ENCODE assay signal across 22 cellular contexts in genomic region chr3:141442914-141443313, GRCh38. TPM values are rescaled to one million over a fixed set of nuclear protein-coding genes. Genes with fewer than 3 reads are reported as not detected.
DNase-seq lines count a peak whose midpoint lies in the region; ATAC-seq and TF ChIP-seq lines count a peak whose summit lies in the region.
"Had no signal": no experiment of that assay in that cellular context is flagged by ENCODE, and none has a peak within 500 bp of the region (broad histone marks: within the 10 kb centered on the region; RNA-seq: fewer than 3 reads in every experiment).

No MANE protein-coding gene starts in this region.

- H3K27ac Mint-ChIP-seq in endodermal cell: no peak overlapping the region
- H3K27ac Mint-ChIP-seq: activated CD4-positive, alpha-beta T cell treated with anti-CD3 and anti-CD28 coated beads, Interleukin-2, amount 10 ng/mL, durations not matched to agents 24 days and 14 days; activated naive CD8-positive, alpha-beta T cell; activated T-cell treated with anti-CD3 and anti-CD28 coated beads, Interleukin-2, amount 50 U/mL, for 24 hours had no signal

- H3K27ac ChIP-seq in left lung: peak overlapping the region; percentile 51 to 76
- H3K27ac ChIP-seq in psoas muscle: peak overlapping the region; percentile 64
- H3K27ac ChIP-seq in endodermal cell (ENCODE audit: low read depth, low read length): no peak overlapping the region
- H3K27ac ChIP-seq: neural progenitor cell, PC-9 had no signal

- 86 to 92% (median 88%) methylated on average over 15 of the region's 15 CpGs for WGBS in psoas muscle, 3 donors
- 93 to 95% methylated on average over 11 to 15 of the region's 15 CpGs for WGBS in endodermal cell (ENCODE audit: insufficient coverage in 1 of 2, insufficient read length in 1 of 2), 2 experiments

- H3K9ac ChIP-seq in endodermal cell (ENCODE audit: extremely low read depth, low read length, poor library complexity, severe bottlenecking): no peak overlapping the region
- H3K9ac ChIP-seq: neural progenitor cell had no signal

- H3K36me3 ChIP-seq in left lung (peaks cover 0 to 47% of the 10 kb centered on the region in 2 donors), psoas muscle (ENCODE audit: insufficient read depth in 1 of 2, low read depth in 1 of 2) (peaks cover 3 to 67% of the 10 kb centered on the region in 2 donors), endodermal cell (ENCODE audit: control insufficient read depth, insufficient read depth, low read length) (peaks cover 34% of the 10 kb centered on the region)
- H3K36me3 ChIP-seq: neural progenitor cell had no signal

- H3K4me1 ChIP-seq in left lung: peaks cover 10 to 32% of the 10 kb centered on the region in 2 donors
- H3K4me1 ChIP-seq in psoas muscle: peaks cover 24% of the 10 kb centered on the region
- H3K4me1 ChIP-seq in endodermal cell (ENCODE audit: control insufficient read depth, insufficient read depth, low read length): no peaks in the 10 kb centered on the region
- H3K4me1 ChIP-seq: neural progenitor cell had no signal

- no peaks in the 10 kb centered on the region for H3K27me3 Mint-ChIP-seq in endodermal cell (ENCODE audit: insufficient read depth)
- H3K27me3 Mint-ChIP-seq: activated CD4-positive, alpha-beta T cell treated with anti-CD3 and anti-CD28 coated beads, Interleukin-2, amount 10 ng/mL, durations not matched to agents 24 days and 14 days; activated naive CD8-positive, alpha-beta T cell; activated T-cell treated with anti-CD3 and anti-CD28 coated beads, Interleukin-2, amount 50 U/mL, for 24 hours; CD4-positive, CD25-positive, alpha-beta regulatory T cell had no signal

- no peak overlapping the region for H3K4me3 Mint-ChIP-seq in endodermal cell
- H3K4me3 Mint-ChIP-seq: activated CD4-positive, alpha-beta T cell treated with anti-CD3 and anti-CD28 coated beads, Interleukin-2, amount 10 ng/mL, durations not matched to agents 24 days and 14 days; activated naive CD8-positive, alpha-beta T cell; activated T-cell treated with anti-CD3 and anti-CD28 coated beads, Interleukin-2, amount 50 U/mL, for 24 hours; CD4-positive, CD25-positive, alpha-beta regulatory T cell; neural progenitor cell had no signal

- H3K4me1 Mint-ChIP-seq in endodermal cell: peaks cover 5% of the 10 kb centered on the region

- H3K9me3 ChIP-seq in left lung (no peaks in the 10 kb centered on the region), psoas muscle (no peaks in the 10 kb centered on the region), endodermal cell (ENCODE audit: control insufficient read depth, low read length) (no peaks in the 10 kb centered on the region)

- peak; percentile 11 for ATAC-seq in Right ventricle myocardium superior (ENCODE audit: poor library complexity)
- no peak for ATAC-seq in left lung
- no peak for ATAC-seq in psoas muscle
- ATAC-seq in HG02623 (IDR thresholded peaks at IDR 0.05; ENCODE audit: unreplicated experiment): no peak
- ATAC-seq: SK-N-SH treated with all-trans-retinoic acid at 6 μM for 48 hours had no signal

- H3K9me3 Mint-ChIP-seq in endodermal cell: no peaks in the 10 kb centered on the region
- H3K9me3 Mint-ChIP-seq: activated CD4-positive, alpha-beta T cell treated with anti-CD3 and anti-CD28 coated beads, Interleukin-2, amount 10 ng/mL, durations not matched to agents 24 days and 14 days; activated T-cell treated with anti-CD3 and anti-CD28 coated beads, Interleukin-2, amount 50 U/mL, for 24 hours; CD4-positive, CD25-positive, alpha-beta regulatory T cell; neural progenitor cell had no signal

- intact Hi-C loops in Right ventricle myocardium superior (cut with DNase I): no loop called here
- intact Hi-C loops in cardiac septum (cut with DNase I): loop anchor here (1.0 to 10.0 kb wide), 3 partner anchors 32 to 208 kb away; partner anchors contain the start of genes PXYLP1 and ZBTB38
- intact Hi-C loops in left lung (cut with DNase I): no loop called here
- intact Hi-C loops in psoas muscle (cut with DNase I): loop anchor here (5.0 kb wide), 1 partner anchor 41 kb away; no protein-coding TSS in a partner anchor

- H3K4me3 ChIP-seq in left lung (no peak overlapping the region), psoas muscle (no peak overlapping the region), endodermal cell (ENCODE audit: low read length) (no peak overlapping the region)
- H3K4me3 ChIP-seq: cardiac muscle cell, neural progenitor cell, PC-9 had no signal

- no peak for DNase-seq in Right ventricle myocardium superior
- no peak for DNase-seq in cardiac septum (ENCODE audit: low spot score)
- no peak for DNase-seq in left lung
- no peak for DNase-seq in psoas muscle
- DNase-seq in endodermal cell: no peak
- DNase-seq in SKM-1 (lab: John Stamatoyannopoulos, UW; ENCODE audit: unreplicated experiment): no peak
- no peak for DNase-seq in stimulated activated CD4-positive, alpha-beta T cell treated with anti-CD3 and anti-CD28 coated beads, Interleukin-4, amount 100 ng/mL, for 1 hour
- DNase-seq: activated CD4-positive, alpha-beta T cell treated with anti-CD3 and anti-CD28 coated beads, Interleukin-2, amount 10 ng/mL, durations not matched to agents 24 days and 14 days; activated T-cell treated with anti-CD3 and anti-CD28 coated beads, Interleukin-2, amount 50 U/mL, for 24 hours; CD4-positive, CD25-positive, alpha-beta regulatory T cell; foreskin melanocyte; mammary epithelial cell; NCI-H2081 treated with DMSO at 0.1 percent for 48 hours; NCI-H526 treated with DMSO at 0.1 percent for 48 hours; PC-9; stimulated activated CD4-positive, alpha-beta T cell treated with anti-CD3 and anti-CD28 coated beads, Interleukin-4, amount 100 ng/mL, for 24 hours; stimulated activated CD8-positive, alpha-beta memory T cell treated with anti-CD3 and anti-CD28 coated beads, Interleukin-4, amount 100 ng/mL, for 48 hours had no signal

- TF ChIP-seq CTCF in left lung (IDR thresholded peaks at IDR 0.05) (no peak), psoas muscle (IDR thresholded peaks at IDR 0.05) (no peak), endodermal cell (conservative IDR thresholded peaks at IDR 0.05) (no peak)

- H3K27me3 ChIP-seq in left lung (no peaks in the 10 kb centered on the region), psoas muscle (ENCODE audit: insufficient read depth in 3 of 3, low read length in 2 of 3) (no peaks in the 10 kb centered on the region), endodermal cell (ENCODE audit: control insufficient read depth, insufficient read depth, low read length, poor library complexity, severe bottlenecking) (no peaks in the 10 kb centered on the region)
- H3K27me3 ChIP-seq: cardiac muscle cell, neural progenitor cell had no signal

- H3K36me3 Mint-ChIP-seq in endodermal cell (ENCODE audit: low read depth): peaks cover 38% of the 10 kb centered on the region

RNA-seq across cellular contexts. Expression of gene RASA2, which starts 43.9 kb away (rescaled TPM):
- total RNA-seq in Right ventricle myocardium superior (3.5 TPM), cardiac septum (7.1 TPM), left lung (10 to 100 TPM; 17.2 to 23.3 TPM), psoas muscle (1 to 10 TPM; 2.3 to 4.0 (median 3.0) TPM), endodermal cell (10 to 100 TPM; 20.5 to 25.0 TPM)
- polyA plus RNA-seq in psoas muscle: 1 to 10 TPM; 1.3 to 2.0 (median 1.4) TPM
- 15.8 TPM for polyA plus RNA-seq in endodermal cell (2013, experiment 1 of 2)
- 14.9 TPM for polyA plus RNA-seq in endodermal cell (2013, experiment 2 of 2)

Comparison
In these comparisons a context has a peak if more than half of its experiments do, and no peak if none do; other contexts are left out.
1. intact Hi-C loops: an anchor here in cardiac septum (1.0 to 10.0 kb wide) and psoas muscle (5.0 kb wide); none called in Right ventricle myocardium superior and left lung.